ENCODE assay signal across 4 cellular contexts in the genomic region with DNA sequence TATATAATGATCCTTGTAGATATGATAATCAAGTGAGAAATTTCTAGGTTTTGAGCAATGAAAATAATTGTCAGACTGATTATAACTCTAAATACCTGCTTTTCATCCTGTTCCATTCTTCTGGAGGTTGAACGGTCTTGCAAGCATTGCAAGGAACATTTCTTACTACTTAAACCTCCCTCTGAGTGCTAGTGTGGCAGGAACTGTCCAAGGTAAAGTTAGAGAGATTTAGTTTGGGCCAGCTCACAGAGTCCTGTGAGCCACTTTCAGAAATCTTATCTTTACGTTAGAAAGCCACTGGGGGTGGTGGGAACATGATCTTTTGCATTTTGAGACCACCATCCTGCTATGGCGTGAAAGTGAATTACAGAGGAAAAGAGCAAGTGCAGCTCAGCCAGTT.
A peak's percentile ranks its signal among the peaks of the same experiment; 100 is the strongest.
TF ChIP-seq lines count a peak whose summit lies in the region.

No MANE protein-coding gene starts in this region.

TF ChIP-seq in SK-N-SH, 30 proteins besides CTCF, POLR2A, EP300 and RAD21:
- TF ChIP-seq, protein P1, sequence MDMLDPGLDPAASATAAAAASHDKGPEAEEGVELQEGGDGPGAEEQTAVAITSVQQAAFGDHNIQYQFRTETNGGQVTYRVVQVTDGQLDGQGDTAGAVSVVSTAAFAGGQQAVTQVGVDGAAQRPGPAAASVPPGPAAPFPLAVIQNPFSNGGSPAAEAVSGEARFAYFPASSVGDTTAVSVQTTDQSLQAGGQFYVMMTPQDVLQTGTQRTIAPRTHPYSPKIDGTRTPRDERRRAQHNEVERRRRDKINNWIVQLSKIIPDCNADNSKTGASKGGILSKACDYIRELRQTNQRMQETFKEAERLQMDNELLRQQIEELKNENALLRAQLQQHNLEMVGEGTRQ (IDR thresholded peaks at IDR 0.05; ENCODE audit: borderline replicate concordance, low read depth, low read length), result no peak
- TF ChIP-seq, protein P2, sequence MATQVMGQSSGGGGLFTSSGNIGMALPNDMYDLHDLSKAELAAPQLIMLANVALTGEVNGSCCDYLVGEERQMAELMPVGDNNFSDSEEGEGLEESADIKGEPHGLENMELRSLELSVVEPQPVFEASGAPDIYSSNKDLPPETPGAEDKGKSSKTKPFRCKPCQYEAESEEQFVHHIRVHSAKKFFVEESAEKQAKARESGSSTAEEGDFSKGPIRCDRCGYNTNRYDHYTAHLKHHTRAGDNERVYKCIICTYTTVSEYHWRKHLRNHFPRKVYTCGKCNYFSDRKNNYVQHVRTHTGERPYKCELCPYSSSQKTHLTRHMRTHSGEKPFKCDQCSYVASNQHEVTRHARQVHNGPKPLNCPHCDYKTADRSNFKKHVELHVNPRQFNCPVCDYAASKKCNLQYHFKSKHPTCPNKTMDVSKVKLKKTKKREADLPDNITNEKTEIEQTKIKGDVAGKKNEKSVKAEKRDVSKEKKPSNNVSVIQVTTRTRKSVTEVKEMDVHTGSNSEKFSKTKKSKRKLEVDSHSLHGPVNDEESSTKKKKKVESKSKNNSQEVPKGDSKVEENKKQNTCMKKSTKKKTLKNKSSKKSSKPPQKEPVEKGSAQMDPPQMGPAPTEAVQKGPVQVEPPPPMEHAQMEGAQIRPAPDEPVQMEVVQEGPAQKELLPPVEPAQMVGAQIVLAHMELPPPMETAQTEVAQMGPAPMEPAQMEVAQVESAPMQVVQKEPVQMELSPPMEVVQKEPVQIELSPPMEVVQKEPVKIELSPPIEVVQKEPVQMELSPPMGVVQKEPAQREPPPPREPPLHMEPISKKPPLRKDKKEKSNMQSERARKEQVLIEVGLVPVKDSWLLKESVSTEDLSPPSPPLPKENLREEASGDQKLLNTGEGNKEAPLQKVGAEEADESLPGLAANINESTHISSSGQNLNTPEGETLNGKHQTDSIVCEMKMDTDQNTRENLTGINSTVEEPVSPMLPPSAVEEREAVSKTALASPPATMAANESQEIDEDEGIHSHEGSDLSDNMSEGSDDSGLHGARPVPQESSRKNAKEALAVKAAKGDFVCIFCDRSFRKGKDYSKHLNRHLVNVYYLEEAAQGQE (IDR thresholded peaks at IDR 0.05; ENCODE audit: low read depth, low read length), result peak; percentile 64; the same call in 1 of the 2 replicates

TF ChIP-seq in SK-N-SH treated with all-trans-retinoic acid at 6 μM for 48 hours, 23 proteins besides CTCF, POLR2A, EP300 and RAD21 (continues in another document):
- TF ChIP-seq, protein P3, sequence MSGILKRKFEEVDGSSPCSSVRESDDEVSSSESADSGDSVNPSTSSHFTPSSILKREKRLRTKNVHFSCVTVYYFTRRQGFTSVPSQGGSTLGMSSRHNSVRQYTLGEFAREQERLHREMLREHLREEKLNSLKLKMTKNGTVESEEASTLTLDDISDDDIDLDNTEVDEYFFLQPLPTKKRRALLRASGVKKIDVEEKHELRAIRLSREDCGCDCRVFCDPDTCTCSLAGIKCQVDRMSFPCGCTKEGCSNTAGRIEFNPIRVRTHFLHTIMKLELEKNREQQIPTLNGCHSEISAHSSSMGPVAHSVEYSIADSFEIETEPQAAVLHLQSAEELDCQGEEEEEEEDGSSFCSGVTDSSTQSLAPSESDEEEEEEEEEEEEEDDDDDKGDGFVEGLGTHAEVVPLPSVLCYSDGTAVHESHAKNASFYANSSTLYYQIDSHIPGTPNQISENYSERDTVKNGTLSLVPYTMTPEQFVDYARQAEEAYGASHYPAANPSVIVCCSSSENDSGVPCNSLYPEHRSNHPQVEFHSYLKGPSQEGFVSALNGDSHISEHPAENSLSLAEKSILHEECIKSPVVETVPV (CRISPR knock-in tag; IDR thresholded peaks at IDR 0.05), result no peak
- TF ChIP-seq ZC3H10 (CRISPR knock-in tag; IDR thresholded peaks at IDR 0.05), result no peak
- TF ChIP-seq, protein P4, sequence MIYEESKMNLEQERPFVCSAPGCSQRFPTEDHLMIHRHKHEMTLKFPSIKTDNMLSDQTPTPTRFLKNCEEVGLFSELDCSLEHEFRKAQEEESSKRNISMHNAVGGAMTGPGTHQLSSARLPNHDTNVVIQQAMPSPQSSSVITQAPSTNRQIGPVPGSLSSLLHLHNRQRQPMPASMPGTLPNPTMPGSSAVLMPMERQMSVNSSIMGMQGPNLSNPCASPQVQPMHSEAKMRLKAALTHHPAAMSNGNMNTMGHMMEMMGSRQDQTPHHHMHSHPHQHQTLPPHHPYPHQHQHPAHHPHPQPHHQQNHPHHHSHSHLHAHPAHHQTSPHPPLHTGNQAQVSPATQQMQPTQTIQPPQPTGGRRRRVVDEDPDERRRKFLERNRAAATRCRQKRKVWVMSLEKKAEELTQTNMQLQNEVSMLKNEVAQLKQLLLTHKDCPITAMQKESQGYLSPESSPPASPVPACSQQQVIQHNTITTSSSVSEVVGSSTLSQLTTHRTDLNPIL (CRISPR knock-in tag; IDR thresholded peaks at IDR 0.05; ENCODE audit: low read depth), result no peak
- no peak for TF ChIP-seq CSDC2 (CRISPR knock-in tag; IDR thresholded peaks at IDR 0.05)
- TF ChIP-seq, protein P5, sequence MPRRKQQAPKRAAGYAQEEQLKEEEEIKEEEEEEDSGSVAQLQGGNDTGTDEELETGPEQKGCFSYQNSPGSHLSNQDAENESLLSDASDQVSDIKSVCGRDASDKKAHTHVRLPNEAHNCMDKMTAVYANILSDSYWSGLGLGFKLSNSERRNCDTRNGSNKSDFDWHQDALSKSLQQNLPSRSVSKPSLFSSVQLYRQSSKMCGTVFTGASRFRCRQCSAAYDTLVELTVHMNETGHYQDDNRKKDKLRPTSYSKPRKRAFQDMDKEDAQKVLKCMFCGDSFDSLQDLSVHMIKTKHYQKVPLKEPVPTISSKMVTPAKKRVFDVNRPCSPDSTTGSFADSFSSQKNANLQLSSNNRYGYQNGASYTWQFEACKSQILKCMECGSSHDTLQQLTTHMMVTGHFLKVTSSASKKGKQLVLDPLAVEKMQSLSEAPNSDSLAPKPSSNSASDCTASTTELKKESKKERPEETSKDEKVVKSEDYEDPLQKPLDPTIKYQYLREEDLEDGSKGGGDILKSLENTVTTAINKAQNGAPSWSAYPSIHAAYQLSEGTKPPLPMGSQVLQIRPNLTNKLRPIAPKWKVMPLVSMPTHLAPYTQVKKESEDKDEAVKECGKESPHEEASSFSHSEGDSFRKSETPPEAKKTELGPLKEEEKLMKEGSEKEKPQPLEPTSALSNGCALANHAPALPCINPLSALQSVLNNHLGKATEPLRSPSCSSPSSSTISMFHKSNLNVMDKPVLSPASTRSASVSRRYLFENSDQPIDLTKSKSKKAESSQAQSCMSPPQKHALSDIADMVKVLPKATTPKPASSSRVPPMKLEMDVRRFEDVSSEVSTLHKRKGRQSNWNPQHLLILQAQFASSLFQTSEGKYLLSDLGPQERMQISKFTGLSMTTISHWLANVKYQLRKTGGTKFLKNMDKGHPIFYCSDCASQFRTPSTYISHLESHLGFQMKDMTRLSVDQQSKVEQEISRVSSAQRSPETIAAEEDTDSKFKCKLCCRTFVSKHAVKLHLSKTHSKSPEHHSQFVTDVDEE (CRISPR knock-in tag; IDR thresholded peaks at IDR 0.05), result no peak

TF ChIP-seq in Ishikawa, 13 proteins besides CTCF, POLR2A, EP300 and RAD21:
- no peak for TF ChIP-seq CREB1 (IDR thresholded peaks at IDR 0.05; ENCODE audit: low read depth)
- no peak for TF ChIP-seq ZBTB7A (IDR thresholded peaks at IDR 0.05; ENCODE audit: low read depth)
- TF ChIP-seq CEBPB (IDR thresholded peaks at IDR 0.05), result no peak
- TF ChIP-seq TAF1 (IDR thresholded peaks at IDR 0.05; ENCODE audit: low read depth), result no peak
- TF ChIP-seq NFIC (IDR thresholded peaks at IDR 0.05), result no peak
- TF ChIP-seq, protein P2 (IDR thresholded peaks at IDR 0.05; ENCODE audit: low read depth), result peak; percentile 66
- TF ChIP-seq TEAD4 (IDR thresholded peaks at IDR 0.05), result no peak
- TF ChIP-seq, protein P6, sequence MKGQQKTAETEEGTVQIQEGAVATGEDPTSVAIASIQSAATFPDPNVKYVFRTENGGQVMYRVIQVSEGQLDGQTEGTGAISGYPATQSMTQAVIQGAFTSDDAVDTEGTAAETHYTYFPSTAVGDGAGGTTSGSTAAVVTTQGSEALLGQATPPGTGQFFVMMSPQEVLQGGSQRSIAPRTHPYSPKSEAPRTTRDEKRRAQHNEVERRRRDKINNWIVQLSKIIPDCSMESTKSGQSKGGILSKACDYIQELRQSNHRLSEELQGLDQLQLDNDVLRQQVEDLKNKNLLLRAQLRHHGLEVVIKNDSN (IDR thresholded peaks at IDR 0.05), result no peak

TF ChIP-seq in H1, 55 proteins besides CTCF, POLR2A, EP300 and RAD21:
- TF ChIP-seq POLR2AphosphoS5 (IDR thresholded peaks at IDR 0.05; ENCODE audit: low read depth, low read length), result no peak
